In genomic region chrX:129726307-129727111, GRCh38 we compare ENCODE assay signal across 8 cellular contexts. TPM values are rescaled to one million over a fixed set of nuclear protein-coding genes. Genes with fewer than 3 reads are reported as not detected.
DNase-seq lines count a peak whose midpoint lies in the region; ATAC-seq and TF ChIP-seq lines count a peak whose summit lies in the region.

No MANE protein-coding gene starts in this region.

- no peak overlapping the region for H3K4me3 Mint-ChIP-seq in chondrocyte (ENCODE audit: unreplicated experiment)
- no peak overlapping the region for H3K4me3 Mint-ChIP-seq in stimulated activated effector memory CD8-positive, alpha-beta T cell treated with anti-CD3 and anti-CD28 coated beads, Interleukin-12 subunit alpha, Interleukin-12 subunit beta, amount 100 ng/mL, for 72 hours

- no peak overlapping the region for H3K27ac Mint-ChIP-seq in chondrocyte (ENCODE audit: unreplicated experiment)
- H3K27ac Mint-ChIP-seq in stimulated activated effector memory CD8-positive, alpha-beta T cell treated with anti-CD3 and anti-CD28 coated beads, Interleukin-12 subunit alpha, Interleukin-12 subunit beta, amount 100 ng/mL, for 72 hours: peak overlapping the region; percentile 58

- H3K36me3 Mint-ChIP-seq in chondrocyte (ENCODE audit: low read depth): no peaks in the 10 kb centered on the region
- H3K36me3 Mint-ChIP-seq in stimulated activated effector memory CD8-positive, alpha-beta T cell treated with anti-CD3 and anti-CD28 coated beads, Interleukin-12 subunit alpha, Interleukin-12 subunit beta, amount 100 ng/mL, for 72 hours: no peaks in the 10 kb centered on the region

- H3K4me1 Mint-ChIP-seq in chondrocyte (ENCODE audit: low read depth): no peaks in the 10 kb centered on the region
- H3K4me1 Mint-ChIP-seq in stimulated activated effector memory CD8-positive, alpha-beta T cell treated with anti-CD3 and anti-CD28 coated beads, Interleukin-12 subunit alpha, Interleukin-12 subunit beta, amount 100 ng/mL, for 72 hours: peaks cover 43% of the 10 kb centered on the region

- TF ChIP-seq CTCF in chondrocyte (IDR thresholded peaks at IDR 0.05): peak; percentile 95

- DNase-seq in DMS153 treated with DMSO at 0.1 percent for 48 hours (lab: John Stamatoyannopoulos, UW; ENCODE audit: unreplicated experiment) (peak; percentile 26), HuH-7 (ENCODE audit: low spot score) (peak; percentile 51), SK-N-DZ (ENCODE audit: low spot score) (peak; percentile 18), chondrocyte (ENCODE audit: low spot score) (no peak), left lobe of liver (ENCODE audit: low spot score) (peak; percentile 62)
- DNase-seq in stimulated activated effector memory CD8-positive, alpha-beta T cell treated with anti-CD3 and anti-CD28 coated beads, Interleukin-12 subunit alpha, Interleukin-12 subunit beta, amount 100 ng/mL, for 72 hours (ENCODE audit: low spot score in 2 of 2): peak; percentile 24 to 58

- ATAC-seq in left lobe of liver (peak; percentile 99), GM19035 (IDR thresholded peaks at IDR 0.05; ENCODE audit: unreplicated experiment) (no peak), HG02884 (IDR thresholded peaks at IDR 0.05; ENCODE audit: unreplicated experiment) (no peak)
- ATAC-seq in stimulated activated effector memory CD8-positive, alpha-beta T cell treated with anti-CD3 and anti-CD28 coated beads, Interleukin-12 subunit alpha, Interleukin-12 subunit beta, amount 100 ng/mL, for 72 hours: peak; percentile 37

- peaks cover 25% of the 10 kb centered on the region for H3K27me3 Mint-ChIP-seq in chondrocyte (ENCODE audit: low read depth)

- no peaks in the 10 kb centered on the region for H3K9me3 Mint-ChIP-seq in chondrocyte (ENCODE audit: low read depth)
- H3K9me3 Mint-ChIP-seq in stimulated activated effector memory CD8-positive, alpha-beta T cell treated with anti-CD3 and anti-CD28 coated beads, Interleukin-12 subunit alpha, Interleukin-12 subunit beta, amount 100 ng/mL, for 72 hours: peaks cover 3% of the 10 kb centered on the region

RNA-seq across cellular contexts. Expression of gene XPNPEP2, which starts 12.3 kb away (rescaled TPM):
- polyA plus RNA-seq in SK-N-DZ (2014; cell fraction: cytosol; rRNA removed): 0.02 and 1.1 TPM in 2 replicates
- not detected in 2 replicates for polyA plus RNA-seq in SK-N-DZ (2014; cell fraction: nucleus; rRNA removed)
- total RNA-seq in chondrocyte (not detected in 3 replicates), left lobe of liver (2.0 TPM)

RNA-seq across cellular contexts. Expression of gene SASH3, which starts 53.2 kb away (rescaled TPM):
- not detected in 2 replicates for polyA plus RNA-seq in SK-N-DZ (2014; cell fraction: cytosol; rRNA removed)
- polyA plus RNA-seq in SK-N-DZ (2014; cell fraction: nucleus; rRNA removed): not detected in 2 replicates
- not detected in 3 replicates for total RNA-seq in chondrocyte
- 2.4 TPM for total RNA-seq in left lobe of liver

Comparison
In these comparisons a context has a peak if more than half of its experiments do, and no peak if none do; other contexts are left out.
1. ATAC-seq: peak in left lobe of liver (single experiment) and stimulated activated effector memory CD8-positive, alpha-beta T cell treated with anti-CD3 and anti-CD28 coated beads, Interleukin-12 subunit alpha, Interleukin-12 subunit beta, amount 100 ng/mL, for 72 hours (single experiment); none in GM19035 (single experiment) and HG02884 (single experiment).